Comparison of ENCODE assay signal across 8 cellular contexts in genomic region chr20:49028684-49029083, GRCh38. TPM values are rescaled to one million over a fixed set of nuclear protein-coding genes. Genes with fewer than 3 reads are reported as not detected.
DNase-seq lines count a peak whose midpoint lies in the region; ATAC-seq and TF ChIP-seq lines count a peak whose summit lies in the region.

No MANE protein-coding gene starts in this region.

- ATAC-seq in IMR-90 (ENCODE audit: low read depth): peak; percentile 87
- no peak for ATAC-seq in activated CD8-positive, alpha-beta T cell treated with anti-CD3 and anti-CD28 coated beads for 36 hours
- no peak for ATAC-seq in GM19324 (IDR thresholded peaks at IDR 0.05; ENCODE audit: low FRiP score, unreplicated experiment)

- TF ChIP-seq RAD21 in IMR-90 (IDR thresholded peaks at IDR 0.05; ENCODE audit: low read length): peak; percentile 25; the same call in 1 of the 2 replicates

- CTCF ChIA-PET in IMR-90 (lab: Yijun Ruan, JAX): interaction anchor here (0.6 to 1.0 kb wide), 2 partner anchors 10 to 13 kb away, joined by 3 read pairs; no protein-coding TSS in a partner anchor
- CTCF ChIA-PET in activated CD8-positive, alpha-beta T cell treated with anti-CD3 and anti-CD28 coated beads for 36 hours (lab: Charles Lee): interaction anchor here (0.6 to 1.9 kb wide), 5 partner anchors 9 to 234 kb away, joined by 3 to 4 read pairs (median 4); no protein-coding TSS in a partner anchor

- POLR2A ChIA-PET in IMR-90 (lab: Charles Lee; ENCODE audit: unreplicated experiment): no interaction called here
- POLR2A ChIA-PET in activated CD8-positive, alpha-beta T cell treated with anti-CD3 and anti-CD28 coated beads for 36 hours (lab: Charles Lee): interaction anchor here (0.7 kb wide), 1 partner anchor 13 kb away, joined by 3 read pairs; no protein-coding TSS in a partner anchor

- no peak overlapping the region for H3K14ac ChIP-seq in IMR-90 (replicated peaks; ENCODE audit: low read depth, low read length)

- no peak overlapping the region for H2BK5ac ChIP-seq in IMR-90 (ENCODE audit: low read depth, low read length, poor library complexity, severe bottlenecking)

- H4K8ac ChIP-seq in IMR-90 (ENCODE audit: low read depth in 2 of 2, low read length in 2 of 2): no peak overlapping the region

- H3K23ac ChIP-seq in IMR-90 (ENCODE audit: low read depth, low read length): no peak overlapping the region

- H2AK9ac ChIP-seq in IMR-90 (replicated peaks; ENCODE audit: low read depth, low read length, poor library complexity): no peak overlapping the region

- no TSS peak for BruUV-seq in IMR-90 (replicated peaks; lab: Mats Ljungman, UMichigan)

- no peak overlapping the region for H3K9ac ChIP-seq in IMR-90 (ENCODE audit: low read depth, low read length)

- no peak overlapping the region for H2BK15ac ChIP-seq in IMR-90 (ENCODE audit: low read depth, low read length)

- in situ Hi-C loops in IMR-90 (cut with MboI; ENCODE audit: low sequenced_read_pairs): no loop called here

- no peak overlapping the region for H2BK20ac ChIP-seq in IMR-90 (ENCODE audit: low read depth, low read length)

- intact Hi-C loops in CD14-positive monocyte (cut with micrococcal nuclease): no loop called here
- intact Hi-C loops in IMR-90 (cut with micrococcal nuclease): no loop called here
- intact Hi-C loops in activated CD8-positive, alpha-beta T cell treated with anti-CD3 and anti-CD28 coated beads for 36 hours (cut with micrococcal nuclease): no loop called here

- no peaks in the 10 kb centered on the region for H3K9me3 Mint-ChIP-seq in CD14-positive monocyte
- no peaks in the 10 kb centered on the region for H3K9me3 Mint-ChIP-seq in activated CD8-positive, alpha-beta T cell treated with anti-CD3 and anti-CD28 coated beads for 36 hours
- H3K9me3 Mint-ChIP-seq in activated naive CD8-positive, alpha-beta T cell treated with anti-CD3 and anti-CD28 coated beads for 36 hours: no peaks in the 10 kb centered on the region

- 0 out of 2 replicates have a peak overlapping the region, but pooled peaks have one; percentile 5 for H3K27ac ChIP-seq in IMR-90 (ENCODE audit: insufficient read depth, low read length)
- H3K27ac ChIP-seq in Peyer's patch: no peak overlapping the region

- dilution Hi-C loops in IMR-90 (cut with HindIII; ENCODE audit: low sequenced_read_pairs, unreplicated experiment): no loop called here

- TF ChIP-seq POLR2A in IMR-90 (IDR thresholded peaks at IDR 0.05; ENCODE audit: low read depth, low read length): no peak
- no peak for TF ChIP-seq POLR2A in Peyer's patch (IDR thresholded peaks at IDR 0.05)

- no peak overlapping the region for H2BK120ac ChIP-seq in IMR-90 (ENCODE audit: low read depth, low read length)

- H3K36me3 ChIP-seq in IMR-90 (ENCODE audit: control insufficient read depth, insufficient read depth, low read length): peaks cover 36% of the 10 kb centered on the region
- peaks cover 0 to 92% (median 0%) of the 10 kb centered on the region in 3 donors for H3K36me3 ChIP-seq in Peyer's patch

- H3K56ac ChIP-seq in IMR-90 (ENCODE audit: extremely low read depth, insufficient read depth, low read length): no peak overlapping the region

- H3K27ac Mint-ChIP-seq in CD14-positive monocyte: peak overlapping the region in 1 of 7 donors; percentile 31
- H3K27ac Mint-ChIP-seq in activated CD8-positive, alpha-beta T cell treated with anti-CD3 and anti-CD28 coated beads for 36 hours: no peak overlapping the region
- no peak overlapping the region for H3K27ac Mint-ChIP-seq in activated naive CD8-positive, alpha-beta T cell treated with anti-CD3 and anti-CD28 coated beads for 36 hours

- H2AK5ac ChIP-seq in IMR-90 (ENCODE audit: low read depth, low read length): no peak overlapping the region

- peaks cover 59 to 91% of the 10 kb centered on the region in 2 donors for H3K36me3 Mint-ChIP-seq in CD14-positive monocyte
- peaks cover 32% of the 10 kb centered on the region for H3K36me3 Mint-ChIP-seq in activated CD8-positive, alpha-beta T cell treated with anti-CD3 and anti-CD28 coated beads for 36 hours (ENCODE audit: low read depth)
- H3K36me3 Mint-ChIP-seq in activated naive CD8-positive, alpha-beta T cell treated with anti-CD3 and anti-CD28 coated beads for 36 hours: peaks cover 14% of the 10 kb centered on the region

- H3K27me3 Mint-ChIP-seq in CD14-positive monocyte (ENCODE audit: low read depth in 3 of 3): peaks cover 0 to 2% (median 0%) of the 10 kb centered on the region in 3 donors
- no peaks in the 10 kb centered on the region for H3K27me3 Mint-ChIP-seq in activated CD8-positive, alpha-beta T cell treated with anti-CD3 and anti-CD28 coated beads for 36 hours
- H3K27me3 Mint-ChIP-seq in activated naive CD8-positive, alpha-beta T cell treated with anti-CD3 and anti-CD28 coated beads for 36 hours: no peaks in the 10 kb centered on the region

- TF ChIP-seq CTCF in CD14-positive monocyte (IDR thresholded peaks at IDR 0.05) (peak; percentile 55), IMR-90 (conservative IDR thresholded peaks at IDR 0.05; ENCODE audit: low read depth, low read length) (peak; percentile 35), Peyer's patch (IDR thresholded peaks at IDR 0.05) (peak in 1 of 6 experiments; percentile 3)
- peak; percentile 32 for TF ChIP-seq CTCF in activated CD8-positive, alpha-beta T cell treated with anti-CD3 and anti-CD28 coated beads for 36 hours (IDR thresholded peaks at IDR 0.05)

- no peaks in the 10 kb centered on the region for H3K9me1 ChIP-seq in IMR-90 (ENCODE audit: insufficient read depth, low read length)

- H3K27me3 ChIP-seq in IMR-90 (ENCODE audit: control insufficient read depth, insufficient read depth, low read length) (no peaks in the 10 kb centered on the region), Peyer's patch (no peaks in the 10 kb centered on the region)

- no peaks in the 10 kb centered on the region for H3K4me1 Mint-ChIP-seq in CD14-positive monocyte
- H3K4me1 Mint-ChIP-seq in activated CD8-positive, alpha-beta T cell treated with anti-CD3 and anti-CD28 coated beads for 36 hours (ENCODE audit: low read depth): no peaks in the 10 kb centered on the region
- no peaks in the 10 kb centered on the region for H3K4me1 Mint-ChIP-seq in activated naive CD8-positive, alpha-beta T cell treated with anti-CD3 and anti-CD28 coated beads for 36 hours

- H3K9me3 ChIP-seq in IMR-90 (ENCODE audit: control insufficient read depth, insufficient read depth, low read length) (no peaks in the 10 kb centered on the region), Peyer's patch (no peaks in the 10 kb centered on the region)

- no peak overlapping the region for H3K4me3 Mint-ChIP-seq in CD14-positive monocyte
- H3K4me3 Mint-ChIP-seq in activated CD8-positive, alpha-beta T cell treated with anti-CD3 and anti-CD28 coated beads for 36 hours: no peak overlapping the region
- no peak overlapping the region for H3K4me3 Mint-ChIP-seq in activated naive CD8-positive, alpha-beta T cell treated with anti-CD3 and anti-CD28 coated beads for 36 hours

- no peak overlapping the region for H3K4me2 ChIP-seq in IMR-90 (ENCODE audit: low read depth, low read length)

- no peak overlapping the region for H3K4ac ChIP-seq in IMR-90 (ENCODE audit: low read depth, low read length)

- no peak overlapping the region for H3K18ac ChIP-seq in IMR-90 (ENCODE audit: low read depth, low read length)

- H3K4me1 ChIP-seq in IMR-90 (ENCODE audit: control insufficient read depth, insufficient read depth, low read length) (peaks cover 1% of the 10 kb centered on the region; the same call in 1 of the 2 replicates), Peyer's patch (no peaks in the 10 kb centered on the region)

- H2AFZ ChIP-seq in IMR-90 (replicated peaks; ENCODE audit: low read length, poor library complexity): no peak overlapping the region

- H3K4me3 ChIP-seq in IMR-90 (ENCODE audit: insufficient read depth, low read depth, low read length): no peak overlapping the region
- H3K4me3 ChIP-seq in Peyer's patch: no peak overlapping the region

- DNase-seq in CD14-positive monocyte (ENCODE audit: low spot score) (no peak), IMR-90 (peak; percentile 41), islet precursor cell (peak; percentile 60), Peyer's patch (no peak)
- no peak for DNase-seq in activated CD8-positive, alpha-beta T cell treated with anti-CD3 and anti-CD28 coated beads for 36 hours
- DNase-seq in activated CD4-positive, alpha-beta T cell treated with anti-CD3 and anti-CD28 coated beads, Interleukin-2, amount 50 U/mL, for 1 hour: no peak
- no peak for DNase-seq in activated naive CD8-positive, alpha-beta T cell treated with anti-CD3 and anti-CD28 coated beads for 36 hours

- H3K79me1 ChIP-seq in IMR-90 (ENCODE audit: low read depth in 1 of 2, low read length in 2 of 2): no peaks in the 10 kb centered on the region; a peak in 1 of 4 replicates

- no peak overlapping the region for H4K91ac ChIP-seq in IMR-90 (ENCODE audit: insufficient read depth, low read depth, low read length)

- no peaks in the 10 kb centered on the region for H4K20me1 ChIP-seq in IMR-90 (ENCODE audit: insufficient read depth, low read length)

- no peak overlapping the region for H4K5ac ChIP-seq in IMR-90 (ENCODE audit: low read depth, low read length)

- WGBS in IMR-90 (ENCODE audit: extremely low coverage in 2 of 2, insufficient read length in 1 of 2), 2 experiments: 70% methylated on average over 2 of the region's 2 CpGs; no CpG with 5 or more reads in 1 of the 2 experiments

TF ChIP-seq in IMR-90, 13 proteins besides CTCF, POLR2A, EP300 and RAD21 (continues in another document):
- TF ChIP-seq NFE2L2 (IDR thresholded peaks at IDR 0.05; ENCODE audit: low read depth, low read length) (no peak), RFX5 (IDR thresholded peaks at IDR 0.05; ENCODE audit: low read depth, low read length) (no peak), CEBPB (IDR thresholded peaks at IDR 0.05; ENCODE audit: low read depth, low read length) (no peak), MXI1 (IDR thresholded peaks at IDR 0.05; ENCODE audit: borderline replicate concordance, low read depth, low read length) (no peak), USF2 (IDR thresholded peaks at IDR 0.05; ENCODE audit: low read depth, low read length) (no peak)

RNA-seq across cellular contexts. Expression of gene CSE1L, which starts 17.4 kb away (rescaled TPM):
- 10 to 100 TPM; 19.4 to 22.0 TPM for polyA plus RNA-seq in CD14-positive monocyte
- total RNA-seq in IMR-90 (2012; rRNA removed): 81.7 and 114 TPM in 2 replicates
- 26.4 and 34.3 TPM in 2 replicates for polyA plus RNA-seq in IMR-90 (2012; rRNA removed)
- 4.5 and 7.7 TPM in 2 replicates for polyA plus RNA-seq in IMR-90 (2012; cell fraction: cytosol; rRNA removed)
- polyA plus RNA-seq in IMR-90 (2012; cell fraction: nucleus; rRNA removed; ENCODE audit: low replicate concordance): 1.9 and 14.6 TPM in 2 replicates
- 100 to 1,000 TPM; 115 TPM for total RNA-seq in activated CD8-positive, alpha-beta T cell treated with anti-CD3 and anti-CD28 coated beads for 36 hours
- total RNA-seq in Peyer's patch: 10 to 100 TPM; 10.2 to 43.7 (median 20.9) TPM
- total RNA-seq in activated naive CD8-positive, alpha-beta T cell treated with anti-CD3 and anti-CD28 coated beads for 36 hours: 100 to 1,000 TPM; 162 to 170 TPM

Comparison
In these comparisons a context has a peak if more than half of its experiments do, and no peak if none do; other contexts are left out.
1. DNase-seq: peak in IMR-90 (single experiment) and islet precursor cell (single experiment); none in CD14-positive monocyte (single experiment), activated CD8-positive, alpha-beta T cell treated with anti-CD3 and anti-CD28 coated beads for 36 hours (single experiment), Peyer's patch (0 of 3), activated CD4-positive, alpha-beta T cell treated with anti-CD3 and anti-CD28 coated beads, Interleukin-2, amount 50 U/mL, for 1 hour (single experiment) and activated naive CD8-positive, alpha-beta T cell treated with anti-CD3 and anti-CD28 coated beads for 36 hours (single experiment).